Comparison of ENCODE assay signal across 8 cellular contexts in genomic region chr11:107840120-107840479, GRCh38. TPM values are rescaled to one million over a fixed set of nuclear protein-coding genes. Genes with fewer than 3 reads are reported as not detected.
DNase-seq lines count a peak whose midpoint lies in the region; ATAC-seq and TF ChIP-seq lines count a peak whose summit lies in the region.

No MANE protein-coding gene starts in this region.

- no peaks in the 10 kb centered on the region for H3K27me3 ChIP-seq in HUES48 (ENCODE audit: control insufficient read depth, insufficient read depth, low read length)
- no peaks in the 10 kb centered on the region for H3K27me3 ChIP-seq in colonic mucosa
- H3K27me3 ChIP-seq in sigmoid colon, result no peaks in the 10 kb centered on the region
- H3K27me3 ChIP-seq in body of pancreas, result no peaks in the 10 kb centered on the region

- POLR2A ChIA-PET in AG04449 (lab: Yijun Ruan, JAX), result interaction anchor here (1.3 to 1.4 kb wide), 2 partner anchors 19 to 71 kb away, joined by 4 read pairs; partner anchors contain the start of gene SLC35F2

- no peak overlapping the region for H3K9ac ChIP-seq in HUES48 (ENCODE audit: low read depth, low read length)
- peak overlapping the region in 1 of 2 donors; percentile 1 for H3K9ac ChIP-seq in colonic mucosa (ENCODE audit: low read depth in 2 of 2, low read length in 2 of 2)

- peak; percentile 29 for ATAC-seq in GM19043 (IDR thresholded peaks at IDR 0.05; ENCODE audit: low read depth, unreplicated experiment)
- ATAC-seq in body of pancreas, result no peak

- no peak for TF ChIP-seq CTCF in AG04449 (IDR thresholded peaks at IDR 0.05; ENCODE audit: insufficient read depth, low read length, missing control alignments)
- TF ChIP-seq CTCF in colonic mucosa (IDR thresholded peaks at IDR 0.05), result no peak
- TF ChIP-seq CTCF in sigmoid colon (IDR thresholded peaks at IDR 0.05), result no peak
- no peak for TF ChIP-seq CTCF in body of pancreas (IDR thresholded peaks at IDR 0.05)

- CTCF ChIA-PET in AG04449 (lab: Yijun Ruan, JAX), result interaction anchor here (1.2 kb wide), 1 partner anchor 8 kb away, joined by 3 read pairs; no protein-coding TSS in a partner anchor

- H3K4me3 ChIP-seq in AG04449 (ENCODE audit: low read depth, low read length), result peak overlapping the region; percentile 10
- no peak overlapping the region for H3K4me3 ChIP-seq in HUES48 (ENCODE audit: low read depth, low read length)
- no peak overlapping the region for H3K4me3 ChIP-seq in colonic mucosa
- no peak overlapping the region for H3K4me3 ChIP-seq in sigmoid colon
- no peak overlapping the region for H3K4me3 ChIP-seq in body of pancreas

- H3K27ac ChIP-seq in HUES48 (ENCODE audit: low read depth, low read length) (peak overlapping the region; percentile 95), colonic mucosa (peak overlapping the region; percentile 60), sigmoid colon (peak overlapping the region; percentile 58 to 77 (median 72)), body of pancreas (peak overlapping the region in 1 of 4 donors; percentile 7)

- intact Hi-C loops in colonic mucosa (cut with DNase I), result no loop called here
- intact Hi-C loops in sigmoid colon (cut with DNase I), result no loop called here
- intact Hi-C loops in body of pancreas (cut with DNase I), result no loop called here

- WGBS in sigmoid colon, 2 donors, result 3 to 31% methylated on average over 2 of the region's 2 CpGs
- 53 to 66% methylated on average over 2 of the region's 2 CpGs for WGBS in body of pancreas, 2 donors

- no peak for TF ChIP-seq EP300 in sigmoid colon (IDR thresholded peaks at IDR 0.05)

- DNase-seq in AG04449 (ENCODE audit: low read depth, low spot score) (no peak), colonic mucosa (no peak), sigmoid colon (no peak), body of pancreas (no peak), SIG-M5 (lab: John Stamatoyannopoulos, UW) (no peak)
- no peak for DNase-seq in stimulated activated CD4-positive, alpha-beta T cell treated with anti-CD3 and anti-CD28 coated beads, Interleukin-4, amount 100 ng/mL, for 4 hours

- H3K9me3 ChIP-seq in HUES48 (ENCODE audit: control insufficient read depth, insufficient read depth, low read length), result no peaks in the 10 kb centered on the region
- H3K9me3 ChIP-seq in colonic mucosa, result no peaks in the 10 kb centered on the region
- H3K9me3 ChIP-seq in sigmoid colon, result no peaks in the 10 kb centered on the region
- no peaks in the 10 kb centered on the region for H3K9me3 ChIP-seq in body of pancreas

- TF ChIP-seq POLR2A in sigmoid colon (IDR thresholded peaks at IDR 0.05) (no peak), body of pancreas (IDR thresholded peaks at IDR 0.05) (no peak)

- H3K4me1 ChIP-seq in HUES48 (ENCODE audit: control insufficient read depth, insufficient read depth, low read length) (peaks cover 18% of the 10 kb centered on the region), colonic mucosa (peaks cover 8% of the 10 kb centered on the region), sigmoid colon (peaks cover 0 to 18% (median 16%) of the 10 kb centered on the region in 4 donors), body of pancreas (no peaks in the 10 kb centered on the region)

- H3K36me3 ChIP-seq in HUES48 (ENCODE audit: control insufficient read depth, insufficient read depth, low read length) (no peaks in the 10 kb centered on the region), colonic mucosa (no peaks in the 10 kb centered on the region), sigmoid colon (no peaks in the 10 kb centered on the region), body of pancreas (replicated peaks in 1 of 2; ENCODE audit: insufficient read depth in 1 of 2, low read depth in 2 of 2) (no peaks in the 10 kb centered on the region)

RNA-seq across cellular contexts. Expression of gene SLC35F2, which starts 18.5 kb away (rescaled TPM):
- total RNA-seq in colonic mucosa, result 10 to 100 TPM; 26.3 to 31.9 TPM
- total RNA-seq in sigmoid colon, result 1 to 10 TPM in 3 of 4 donors, under 1 TPM in 1; 0.83 to 9.3 (median 3.7) TPM
- polyA plus RNA-seq in sigmoid colon, result 10 to 100 TPM in 1 of 3 donors, 1 to 10 TPM in 2; 3.7 to 15.4 (median 6.0) TPM
- 1 to 10 TPM in 1 of 2 donors, under 1 TPM in 1; 0.33 to 8.6 TPM for total RNA-seq in body of pancreas
